In the genomic region with DNA sequence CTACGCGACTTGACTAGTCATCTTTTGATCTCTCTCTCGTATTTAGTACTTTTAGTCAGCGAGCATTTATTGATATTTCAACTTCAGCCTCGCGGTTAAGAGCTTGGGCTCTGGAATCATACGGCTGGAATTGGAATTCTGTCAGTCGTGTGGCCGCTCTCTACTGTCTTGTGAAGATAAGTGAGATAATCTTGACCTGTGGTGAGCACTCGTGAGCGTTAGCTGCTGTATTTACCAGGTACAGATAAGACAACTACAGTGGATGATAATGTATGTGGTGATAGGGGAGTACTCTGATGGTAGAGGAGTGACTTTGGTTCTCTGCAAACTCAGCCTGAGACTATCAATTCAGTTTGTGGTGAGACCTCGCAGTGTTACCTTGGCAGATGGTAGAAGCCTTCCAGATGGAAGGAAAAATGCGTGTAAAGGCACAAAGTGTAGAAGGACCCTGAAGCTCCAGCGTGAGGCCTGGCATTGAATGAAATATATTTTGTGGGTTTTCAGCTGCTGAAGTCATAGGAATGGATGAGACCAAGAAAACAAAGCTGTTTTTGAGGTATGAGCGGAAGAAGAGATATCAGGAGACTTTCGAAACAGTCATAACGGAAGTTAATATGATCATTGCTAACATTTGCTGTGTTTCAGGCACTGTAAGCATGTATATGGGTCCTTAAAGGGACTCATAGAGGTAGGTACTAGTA, we compare ENCODE assay signal across 1 cellular context.
TF ChIP-seq lines count a peak whose summit lies in the region.

No MANE protein-coding gene starts in this region.

TF ChIP-seq in K562, 482 proteins besides CTCF, POLR2A, EP300 and RAD21 (continued from another document and continues in another):
- TF ChIP-seq NFRKB (IDR thresholded peaks at IDR 0.05; ENCODE audit: low read depth) (no peak), ZFP1 (CRISPR knock-in tag; IDR thresholded peaks at IDR 0.05) (no peak), KDM1A (IDR thresholded peaks at IDR 0.05) (peak; percentile 95), BRD9 (IDR thresholded peaks at IDR 0.05; ENCODE audit: low read depth, partially characterized antibody) (no peak), NFYB (IDR thresholded peaks at IDR 0.05; ENCODE audit: extremely low read depth, insufficient read length) (no peak), CBFA2T3 (IDR thresholded peaks at IDR 0.05) (peak; percentile 96), CC2D1A (IDR thresholded peaks at IDR 0.05) (peak; percentile 62), PHF8 (IDR thresholded peaks at IDR 0.05; ENCODE audit: borderline replicate concordance, low read length) (no peak), SIN3B (IDR thresholded peaks at IDR 0.05; ENCODE audit: low read depth) (no peak), KLF6 (CRISPR knock-in tag; IDR thresholded peaks at IDR 0.05; ENCODE audit: borderline replicate concordance) (no peak), ETV5 (CRISPR knock-in tag; IDR thresholded peaks at IDR 0.05; ENCODE audit: low read depth) (no peak; the same call in 1 of the 2 replicates), HDAC2 (IDR thresholded peaks at IDR 0.05) (no peak), CAMTA2 (CRISPR knock-in tag; conservative IDR thresholded peaks at IDR 0.05) (no peak), EZH2 (IDR thresholded peaks at IDR 0.05; ENCODE audit: borderline replicate concordance, low read depth, low read length) (no peak), ZKSCAN8 (CRISPR knock-in tag; IDR thresholded peaks at IDR 0.05) (0 out of 2 replicates have a peak, but pooled peaks have one; percentile 37), CBX5 (IDR thresholded peaks at IDR 0.05; ENCODE audit: borderline replicate concordance, low read depth) (no peak), CREB1 (IDR thresholded peaks at IDR 0.05) (peak; percentile 64; the same call in 1 of the 2 replicates), CREB1 (CRISPR knock-in tag; IDR thresholded peaks at IDR 0.05) (no peak), POLR3A (IDR thresholded peaks at IDR 0.05; ENCODE audit: borderline replicate concordance, extremely low read depth, insufficient read depth, insufficient read length) (no peak), HDAC8 (tag; IDR thresholded peaks at IDR 0.05) (no peak), GABPB1 (CRISPR knock-in tag; IDR thresholded peaks at IDR 0.05) (no peak), SREBF2 (CRISPR knock-in tag; IDR thresholded peaks at IDR 0.05) (no peak), ZNF76 (CRISPR knock-in tag; IDR thresholded peaks at IDR 0.05; ENCODE audit: borderline replicate concordance) (no peak), ZNF263 (CRISPR knock-in tag; IDR thresholded peaks at IDR 0.05; ENCODE audit: borderline replicate concordance) (peak; percentile 82), HDGF (IDR thresholded peaks at IDR 0.05) (no peak), KAT8 (IDR thresholded peaks at IDR 0.05; ENCODE audit: low read depth) (no peak), HMG20A (CRISPR knock-in tag; conservative IDR thresholded peaks at IDR 0.05) (no peak), NONO (IDR thresholded peaks at IDR 0.05; ENCODE audit: low read depth in 2 of 2, low read length in 1 of 2) (no peak), ZNF507 (tag; conservative IDR thresholded peaks at IDR 0.05) (no peak), TCF3 (CRISPR knock-in tag; IDR thresholded peaks at IDR 0.05) (peak; percentile 90), EGR1 (conservative IDR thresholded peaks at IDR 0.05) (no peak), POU5F1 (IDR thresholded peaks at IDR 0.05; ENCODE audit: borderline replicate concordance, low read depth, low read length, partially characterized antibody) (no peak), ZNF57 (CRISPR knock-in tag; IDR thresholded peaks at IDR 0.05) (no peak), RBBP5 (IDR thresholded peaks at IDR 0.05; ENCODE audit: borderline replicate concordance, insufficient read depth, low read length, poor library complexity, severe bottlenecking) (no peak), PHF21A (IDR thresholded peaks at IDR 0.05; ENCODE audit: borderline replicate concordance, low read depth) (no peak), FIP1L1 (IDR thresholded peaks at IDR 0.05; ENCODE audit: low read depth, low read length, poor library complexity, severe bottlenecking) (no peak), GATA2 (CRISPR knock-in tag; IDR thresholded peaks at IDR 0.05) (peak; percentile 70; the same call in 1 of the 2 replicates), CBFB (CRISPR knock-in tag; IDR thresholded peaks at IDR 0.05) (0 out of 2 replicates have a peak, but pooled peaks have one; percentile 19), ZBTB17 (CRISPR knock-in tag; IDR thresholded peaks at IDR 0.05) (no peak), MAFF (IDR thresholded peaks at IDR 0.05; ENCODE audit: low read length) (no peak), TGIF2 (CRISPR knock-in tag; IDR thresholded peaks at IDR 0.05) (no peak), C11orf30 (IDR thresholded peaks at IDR 0.05; ENCODE audit: low read depth) (no peak), RNF2 (IDR thresholded peaks at IDR 0.05) (peak; percentile 39; the same call in 1 of the 2 replicates)
- TF ChIP-seq, protein P1, sequence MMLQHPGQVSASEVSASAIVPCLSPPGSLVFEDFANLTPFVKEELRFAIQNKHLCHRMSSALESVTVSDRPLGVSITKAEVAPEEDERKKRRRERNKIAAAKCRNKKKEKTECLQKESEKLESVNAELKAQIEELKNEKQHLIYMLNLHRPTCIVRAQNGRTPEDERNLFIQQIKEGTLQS (IDR thresholded peaks at IDR 0.05): no peak; the same call in 1 of the 2 replicates
- TF ChIP-seq, protein P1 (CRISPR knock-in tag; conservative IDR thresholded peaks at IDR 0.05): no peak
- TF ChIP-seq, protein P2, sequence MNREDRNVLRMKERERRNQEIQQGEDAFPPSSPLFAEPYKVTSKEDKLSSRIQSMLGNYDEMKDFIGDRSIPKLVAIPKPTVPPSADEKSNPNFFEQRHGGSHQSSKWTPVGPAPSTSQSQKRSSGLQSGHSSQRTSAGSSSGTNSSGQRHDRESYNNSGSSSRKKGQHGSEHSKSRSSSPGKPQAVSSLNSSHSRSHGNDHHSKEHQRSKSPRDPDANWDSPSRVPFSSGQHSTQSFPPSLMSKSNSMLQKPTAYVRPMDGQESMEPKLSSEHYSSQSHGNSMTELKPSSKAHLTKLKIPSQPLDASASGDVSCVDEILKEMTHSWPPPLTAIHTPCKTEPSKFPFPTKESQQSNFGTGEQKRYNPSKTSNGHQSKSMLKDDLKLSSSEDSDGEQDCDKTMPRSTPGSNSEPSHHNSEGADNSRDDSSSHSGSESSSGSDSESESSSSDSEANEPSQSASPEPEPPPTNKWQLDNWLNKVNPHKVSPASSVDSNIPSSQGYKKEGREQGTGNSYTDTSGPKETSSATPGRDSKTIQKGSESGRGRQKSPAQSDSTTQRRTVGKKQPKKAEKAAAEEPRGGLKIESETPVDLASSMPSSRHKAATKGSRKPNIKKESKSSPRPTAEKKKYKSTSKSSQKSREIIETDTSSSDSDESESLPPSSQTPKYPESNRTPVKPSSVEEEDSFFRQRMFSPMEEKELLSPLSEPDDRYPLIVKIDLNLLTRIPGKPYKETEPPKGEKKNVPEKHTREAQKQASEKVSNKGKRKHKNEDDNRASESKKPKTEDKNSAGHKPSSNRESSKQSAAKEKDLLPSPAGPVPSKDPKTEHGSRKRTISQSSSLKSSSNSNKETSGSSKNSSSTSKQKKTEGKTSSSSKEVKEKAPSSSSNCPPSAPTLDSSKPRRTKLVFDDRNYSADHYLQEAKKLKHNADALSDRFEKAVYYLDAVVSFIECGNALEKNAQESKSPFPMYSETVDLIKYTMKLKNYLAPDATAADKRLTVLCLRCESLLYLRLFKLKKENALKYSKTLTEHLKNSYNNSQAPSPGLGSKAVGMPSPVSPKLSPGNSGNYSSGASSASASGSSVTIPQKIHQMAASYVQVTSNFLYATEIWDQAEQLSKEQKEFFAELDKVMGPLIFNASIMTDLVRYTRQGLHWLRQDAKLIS (CRISPR knock-in tag; IDR thresholded peaks at IDR 0.05): no peak
- TF ChIP-seq, protein P3, sequence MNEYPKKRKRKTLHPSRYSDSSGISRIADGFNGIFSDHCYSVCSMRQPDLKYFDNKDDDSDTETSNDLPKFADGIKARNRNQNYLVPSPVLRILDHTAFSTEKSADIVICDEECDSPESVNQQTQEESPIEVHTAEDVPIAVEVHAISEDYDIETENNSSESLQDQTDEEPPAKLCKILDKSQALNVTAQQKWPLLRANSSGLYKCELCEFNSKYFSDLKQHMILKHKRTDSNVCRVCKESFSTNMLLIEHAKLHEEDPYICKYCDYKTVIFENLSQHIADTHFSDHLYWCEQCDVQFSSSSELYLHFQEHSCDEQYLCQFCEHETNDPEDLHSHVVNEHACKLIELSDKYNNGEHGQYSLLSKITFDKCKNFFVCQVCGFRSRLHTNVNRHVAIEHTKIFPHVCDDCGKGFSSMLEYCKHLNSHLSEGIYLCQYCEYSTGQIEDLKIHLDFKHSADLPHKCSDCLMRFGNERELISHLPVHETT (CRISPR knock-in tag; conservative IDR thresholded peaks at IDR 0.05 in 1 of 2, IDR thresholded peaks at IDR 0.05 in 1 of 2): no peak
- TF ChIP-seq, protein P4, sequence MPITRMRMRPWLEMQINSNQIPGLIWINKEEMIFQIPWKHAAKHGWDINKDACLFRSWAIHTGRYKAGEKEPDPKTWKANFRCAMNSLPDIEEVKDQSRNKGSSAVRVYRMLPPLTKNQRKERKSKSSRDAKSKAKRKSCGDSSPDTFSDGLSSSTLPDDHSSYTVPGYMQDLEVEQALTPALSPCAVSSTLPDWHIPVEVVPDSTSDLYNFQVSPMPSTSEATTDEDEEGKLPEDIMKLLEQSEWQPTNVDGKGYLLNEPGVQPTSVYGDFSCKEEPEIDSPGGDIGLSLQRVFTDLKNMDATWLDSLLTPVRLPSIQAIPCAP (CRISPR knock-in tag; IDR thresholded peaks at IDR 0.05; ENCODE audit: borderline replicate concordance): no peak
- TF ChIP-seq, protein P5, sequence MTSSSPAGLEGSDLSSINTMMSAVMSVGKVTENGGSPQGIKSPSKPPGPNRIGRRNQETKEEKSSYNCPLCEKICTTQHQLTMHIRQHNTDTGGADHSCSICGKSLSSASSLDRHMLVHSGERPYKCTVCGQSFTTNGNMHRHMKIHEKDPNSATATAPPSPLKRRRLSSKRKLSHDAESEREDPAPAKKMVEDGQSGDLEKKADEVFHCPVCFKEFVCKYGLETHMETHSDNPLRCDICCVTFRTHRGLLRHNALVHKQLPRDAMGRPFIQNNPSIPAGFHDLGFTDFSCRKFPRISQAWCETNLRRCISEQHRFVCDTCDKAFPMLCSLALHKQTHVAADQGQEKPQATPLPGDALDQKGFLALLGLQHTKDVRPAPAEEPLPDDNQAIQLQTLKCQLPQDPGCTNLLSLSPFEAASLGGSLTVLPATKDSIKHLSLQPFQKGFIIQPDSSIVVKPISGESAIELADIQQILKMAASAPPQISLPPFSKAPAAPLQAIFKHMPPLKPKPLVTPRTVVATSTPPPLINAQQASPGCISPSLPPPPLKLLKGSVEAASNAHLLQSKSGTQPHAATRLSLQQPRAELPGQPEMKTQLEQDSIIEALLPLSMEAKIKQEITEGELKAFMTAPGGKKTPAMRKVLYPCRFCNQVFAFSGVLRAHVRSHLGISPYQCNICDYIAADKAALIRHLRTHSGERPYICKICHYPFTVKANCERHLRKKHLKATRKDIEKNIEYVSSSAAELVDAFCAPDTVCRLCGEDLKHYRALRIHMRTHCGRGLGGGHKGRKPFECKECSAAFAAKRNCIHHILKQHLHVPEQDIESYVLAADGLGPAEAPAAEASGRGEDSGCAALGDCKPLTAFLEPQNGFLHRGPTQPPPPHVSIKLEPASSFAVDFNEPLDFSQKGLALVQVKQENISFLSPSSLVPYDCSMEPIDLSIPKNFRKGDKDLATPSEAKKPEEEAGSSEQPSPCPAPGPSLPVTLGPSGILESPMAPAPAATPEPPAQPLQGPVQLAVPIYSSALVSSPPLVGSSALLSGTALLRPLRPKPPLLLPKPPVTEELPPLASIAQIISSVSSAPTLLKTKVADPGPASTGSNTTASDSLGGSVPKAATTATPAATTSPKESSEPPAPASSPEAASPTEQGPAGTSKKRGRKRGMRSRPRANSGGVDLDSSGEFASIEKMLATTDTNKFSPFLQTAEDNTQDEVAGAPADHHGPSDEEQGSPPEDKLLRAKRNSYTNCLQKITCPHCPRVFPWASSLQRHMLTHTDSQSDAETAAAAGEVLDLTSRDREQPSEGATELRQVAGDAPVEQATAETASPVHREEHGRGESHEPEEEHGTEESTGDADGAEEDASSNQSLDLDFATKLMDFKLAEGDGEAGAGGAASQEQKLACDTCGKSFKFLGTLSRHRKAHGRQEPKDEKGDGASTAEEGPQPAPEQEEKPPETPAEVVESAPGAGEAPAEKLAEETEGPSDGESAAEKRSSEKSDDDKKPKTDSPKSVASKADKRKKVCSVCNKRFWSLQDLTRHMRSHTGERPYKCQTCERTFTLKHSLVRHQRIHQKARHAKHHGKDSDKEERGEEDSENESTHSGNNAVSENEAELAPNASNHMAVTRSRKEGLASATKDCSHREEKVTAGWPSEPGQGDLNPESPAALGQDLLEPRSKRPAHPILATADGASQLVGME (CRISPR knock-in tag; IDR thresholded peaks at IDR 0.05): no peak
- TF ChIP-seq, protein P6, sequence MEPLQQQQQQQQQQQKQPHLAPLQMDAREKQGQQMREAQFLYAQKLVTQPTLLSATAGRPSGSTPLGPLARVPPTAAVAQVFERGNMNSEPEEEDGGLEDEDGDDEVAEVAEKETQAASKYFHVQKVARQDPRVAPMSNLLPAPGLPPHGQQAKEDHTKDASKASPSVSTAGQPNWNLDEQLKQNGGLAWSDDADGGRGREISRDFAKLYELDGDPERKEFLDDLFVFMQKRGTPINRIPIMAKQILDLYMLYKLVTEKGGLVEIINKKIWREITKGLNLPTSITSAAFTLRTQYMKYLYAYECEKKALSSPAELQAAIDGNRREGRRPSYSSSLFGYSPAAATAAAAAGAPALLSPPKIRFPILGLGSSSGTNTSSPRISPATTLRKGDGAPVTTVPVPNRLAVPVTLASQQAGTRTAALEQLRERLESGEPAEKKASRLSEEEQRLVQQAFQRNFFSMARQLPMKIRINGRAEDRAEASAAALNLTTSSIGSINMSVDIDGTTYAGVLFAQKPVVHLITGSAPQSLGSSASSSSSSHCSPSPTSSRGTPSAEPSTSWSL (CRISPR knock-in tag; IDR thresholded peaks at IDR 0.05; ENCODE audit: borderline replicate concordance): no peak
- TF ChIP-seq, protein P7, sequence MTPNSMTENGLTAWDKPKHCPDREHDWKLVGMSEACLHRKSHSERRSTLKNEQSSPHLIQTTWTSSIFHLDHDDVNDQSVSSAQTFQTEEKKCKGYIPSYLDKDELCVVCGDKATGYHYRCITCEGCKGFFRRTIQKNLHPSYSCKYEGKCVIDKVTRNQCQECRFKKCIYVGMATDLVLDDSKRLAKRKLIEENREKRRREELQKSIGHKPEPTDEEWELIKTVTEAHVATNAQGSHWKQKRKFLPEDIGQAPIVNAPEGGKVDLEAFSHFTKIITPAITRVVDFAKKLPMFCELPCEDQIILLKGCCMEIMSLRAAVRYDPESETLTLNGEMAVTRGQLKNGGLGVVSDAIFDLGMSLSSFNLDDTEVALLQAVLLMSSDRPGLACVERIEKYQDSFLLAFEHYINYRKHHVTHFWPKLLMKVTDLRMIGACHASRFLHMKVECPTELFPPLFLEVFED (CRISPR knock-in tag; conservative IDR thresholded peaks at IDR 0.05): no peak
- TF ChIP-seq, protein P8, sequence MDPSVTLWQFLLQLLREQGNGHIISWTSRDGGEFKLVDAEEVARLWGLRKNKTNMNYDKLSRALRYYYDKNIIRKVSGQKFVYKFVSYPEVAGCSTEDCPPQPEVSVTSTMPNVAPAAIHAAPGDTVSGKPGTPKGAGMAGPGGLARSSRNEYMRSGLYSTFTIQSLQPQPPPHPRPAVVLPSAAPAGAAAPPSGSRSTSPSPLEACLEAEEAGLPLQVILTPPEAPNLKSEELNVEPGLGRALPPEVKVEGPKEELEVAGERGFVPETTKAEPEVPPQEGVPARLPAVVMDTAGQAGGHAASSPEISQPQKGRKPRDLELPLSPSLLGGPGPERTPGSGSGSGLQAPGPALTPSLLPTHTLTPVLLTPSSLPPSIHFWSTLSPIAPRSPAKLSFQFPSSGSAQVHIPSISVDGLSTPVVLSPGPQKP (CRISPR knock-in tag; IDR thresholded peaks at IDR 0.05): no peak
